Comparison of ENCODE assay signal across 20 cellular contexts in genomic region chr18:79677221-79677620, GRCh38. TPM values are rescaled to one million over a fixed set of nuclear protein-coding genes. Genes with fewer than 3 reads are reported as not detected.
DNase-seq lines count a peak whose midpoint lies in the region; ATAC-seq and TF ChIP-seq lines count a peak whose summit lies in the region.
"Had no signal": no experiment of that assay in that cellular context is flagged by ENCODE, and none has a peak within 500 bp of the region (broad histone marks: within the 10 kb centered on the region; RNA-seq: fewer than 3 reads in every experiment).

No MANE protein-coding gene starts in this region.

- H3K9me3 ChIP-seq in cardiac muscle cell (ENCODE audit: low read depth): no peaks in the 10 kb centered on the region
- H3K9me3 ChIP-seq in heart right ventricle: no peaks in the 10 kb centered on the region
- H3K9me3 ChIP-seq in PC-9 (ENCODE audit: insufficient read depth, low read depth): no peaks in the 10 kb centered on the region
- no peaks in the 10 kb centered on the region for H3K9me3 ChIP-seq in smooth muscle cell (replicated peaks; ENCODE audit: low read depth)
- H3K9me3 ChIP-seq: esophagus squamous epithelium, Peyer's patch, testis had no signal

- CTCF ChIA-PET in PC-9 (lab: Charles Lee): no interaction called here

- no peak overlapping the region for H3K4me3 ChIP-seq in cardiac muscle cell
- H3K4me3 ChIP-seq in heart right ventricle: no peak overlapping the region
- no peak overlapping the region for H3K4me3 ChIP-seq in PC-9
- peak overlapping the region; percentile 94 for H3K4me3 ChIP-seq in epithelial cell of proximal tubule (ENCODE audit: low read depth, low read length)
- H3K4me3 ChIP-seq in smooth muscle cell: no peak overlapping the region
- H3K4me3 ChIP-seq: esophagus squamous epithelium, Peyer's patch had no signal

- POLR2A ChIA-PET in PC-9 (lab: Charles Lee; ENCODE audit: unreplicated experiment): no interaction called here

- no peak overlapping the region for H3K9ac ChIP-seq in smooth muscle cell (ENCODE audit: low read depth)

- H4K20me1 ChIP-seq in PC-9 (ENCODE audit: insufficient read depth): peaks cover 18% of the 10 kb centered on the region
- H4K20me1 ChIP-seq in smooth muscle cell (ENCODE audit: low read depth): peaks cover 21% of the 10 kb centered on the region

- 85 to 87% methylated on average over 6 of the region's 6 CpGs for WGBS in heart right ventricle, 2 donors
- WGBS in smooth muscle cell (ENCODE audit: low lambda C conversion rate): 90% methylated on average over 6 of the region's 6 CpGs

- H3F3A ChIP-seq in PC-9 (ENCODE audit: insufficient read depth, low read depth) (peaks cover 8% of the 10 kb centered on the region), smooth muscle cell (ENCODE audit: low read depth) (no peaks in the 10 kb centered on the region)

- H3K36me3 ChIP-seq in cardiac muscle cell: no peaks in the 10 kb centered on the region
- peaks cover 0 to 25% (median 0%) of the 10 kb centered on the region in 9 donors for H3K36me3 ChIP-seq in heart right ventricle
- H3K36me3 ChIP-seq in PC-9 (ENCODE audit: low read depth): peaks cover 7% of the 10 kb centered on the region; the same call in 1 of the 2 replicates
- H3K36me3 ChIP-seq in smooth muscle cell (ENCODE audit: low read depth): no peaks in the 10 kb centered on the region
- H3K36me3 ChIP-seq: brain microvascular endothelial cell, Peyer's patch had no signal

- ATAC-seq in heart right ventricle (no peak), HG02571 (IDR thresholded peaks at IDR 0.05; ENCODE audit: unreplicated experiment) (no peak)

- no peak for TF ChIP-seq CTCF in cardiac muscle cell (IDR thresholded peaks at IDR 0.05; ENCODE audit: low read depth, low read length)
- TF ChIP-seq CTCF in heart right ventricle (IDR thresholded peaks at IDR 0.05): no peak
- no peak for TF ChIP-seq CTCF in PC-9 (conservative IDR thresholded peaks at IDR 0.05)
- peak; percentile 4 for TF ChIP-seq CTCF in epithelial cell of proximal tubule (conservative IDR thresholded peaks at IDR 0.05; ENCODE audit: low read depth, low read length)
- no peak for TF ChIP-seq CTCF in smooth muscle cell (IDR thresholded peaks at IDR 0.05; ENCODE audit: borderline replicate concordance, insufficient read depth, poor library complexity, severe bottlenecking)

- DNase-seq in cardiac muscle cell (ENCODE audit: low read depth in 1 of 2, low spot score in 1 of 2) (no peak), heart right ventricle (no peak), PC-9 (no peak), epithelial cell of proximal tubule (ENCODE audit: low read depth) (no peak), smooth muscle cell (lab: John Stamatoyannopoulos, UW; ENCODE audit: unreplicated experiment) (no peak), NCI-H2227 (lab: John Stamatoyannopoulos, UW; ENCODE audit: unreplicated experiment) (no peak), NOMO-1 (lab: John Stamatoyannopoulos, UW; ENCODE audit: unreplicated experiment in 2 of 2) (no peak)
- DNase-seq: activated naive CD4-positive, alpha-beta T cell; brain microvascular endothelial cell; esophagus squamous epithelium; HCEC 1CT; mesenchymal stem cell; NCI-H1048; NCI-H2107; occipital lobe; stimulated activated CD4-positive, alpha-beta T cell treated with anti-CD3 and anti-CD28 coated beads, Interleukin-2, amount 100 ng/mL, for 48 hours; SW 1271; testis had no signal

- BruUV-seq in PC-9 (replicated peaks; lab: Mats Ljungman, UMichigan): no TSS peak

- intact Hi-C loops in heart right ventricle (cut with DNase I) (loop anchor here in 2 of 10 donors (5.0 to 10.0 kb wide), 2 partner anchors 355 to 438 kb away; partner anchors contain the start of gene RBFA (in 2 of the 2)), PC-9 (cut with micrococcal nuclease; ENCODE audit: unreplicated experiment) (no loop called here)

- no peaks in the 10 kb centered on the region for H3K27me3 ChIP-seq in cardiac muscle cell
- no peaks in the 10 kb centered on the region for H3K27me3 ChIP-seq in heart right ventricle
- H3K27me3 ChIP-seq in PC-9 (ENCODE audit: insufficient read depth, low read depth): no peaks in the 10 kb centered on the region
- H3K27me3 ChIP-seq in smooth muscle cell (ENCODE audit: low read depth): no peaks in the 10 kb centered on the region
- H3K27me3 ChIP-seq: brain microvascular endothelial cell, esophagus squamous epithelium, Peyer's patch, testis had no signal

- H3K27ac ChIP-seq in cardiac muscle cell: peak overlapping the region; percentile 51
- H3K27ac ChIP-seq in heart right ventricle: no peak overlapping the region
- no peak overlapping the region for H3K27ac ChIP-seq in PC-9
- H3K27ac ChIP-seq in smooth muscle cell (ENCODE audit: low read depth): no peak overlapping the region
- H3K27ac ChIP-seq: brain microvascular endothelial cell, Peyer's patch, testis had no signal

- H3K9me2 ChIP-seq in PC-9 (ENCODE audit: insufficient read depth): no peaks in the 10 kb centered on the region

- H2AFZ ChIP-seq in PC-9 (no peak overlapping the region), smooth muscle cell (ENCODE audit: low read depth) (no peak overlapping the region)

- H3K4me1 ChIP-seq in cardiac muscle cell (ENCODE audit: low read depth) (peaks cover 15% of the 10 kb centered on the region), heart right ventricle (peaks cover 9 to 40% (median 31%) of the 10 kb centered on the region in 9 donors), PC-9 (replicated peaks; ENCODE audit: insufficient read depth) (peaks cover 22% of the 10 kb centered on the region), smooth muscle cell (ENCODE audit: low read depth) (peaks cover 8% of the 10 kb centered on the region)

- peaks cover 45% of the 10 kb centered on the region for H3K79me2 ChIP-seq in PC-9 (ENCODE audit: low read depth)
- peaks cover 34% of the 10 kb centered on the region for H3K79me2 ChIP-seq in smooth muscle cell (ENCODE audit: low read depth)

- H3K4me2 ChIP-seq in PC-9 (peak overlapping the region; percentile 97; the same call in 1 of the 2 replicates), smooth muscle cell (peak overlapping the region; percentile 88)

RNA-seq across cellular contexts. Expression of gene CTDP1, which starts 2.4 kb away (rescaled TPM):
- total RNA-seq in cardiac muscle cell (22.2 and 30.2 TPM in 2 replicates), heart right ventricle (10 to 100 TPM in 2 of 10 donors, 1 to 10 TPM in 8; 6.8 to 12.5 (median 9.3) TPM), PC-9 (2021) (16.0 and 18.6 TPM in 2 replicates), epithelial cell of proximal tubule (13.9 and 20.4 TPM in 2 replicates), smooth muscle cell (7.7 and 14.1 TPM in 2 replicates)
- polyA plus RNA-seq in cardiac muscle cell (22.1 and 23.3 TPM in 2 replicates), heart right ventricle (1 to 10 TPM; 7.6 to 9.9 TPM), smooth muscle cell (18.4 and 20.5 TPM in 2 replicates)
